In genomic region chr4:2261853-2262144, GRCh38 we compare ENCODE assay signal across 8 cellular contexts. TPM values are rescaled to one million over a fixed set of nuclear protein-coding genes. Genes with fewer than 3 reads are reported as not detected.
DNase-seq lines count a peak whose midpoint lies in the region; ATAC-seq, FAIRE-seq and TF ChIP-seq lines count a peak whose summit lies in the region.

Gene MXD4 (minus strand): TSS chr4:2262109. CDS start chr4:2261980, 129 bp downstream.

- no peaks in the 10 kb centered on the region for H3K9me3 Mint-ChIP-seq in CD14-positive monocyte
- no peaks in the 10 kb centered on the region for H3K9me3 Mint-ChIP-seq in activated naive CD8-positive, alpha-beta T cell treated with anti-CD3 and anti-CD28 coated beads, Interleukin-2, amount 50 U/mL, for 24 hours

- ATAC-seq in HG02981 (IDR thresholded peaks at IDR 0.05; ENCODE audit: unreplicated experiment), result peak; percentile 0
- ATAC-seq in activated naive CD8-positive, alpha-beta T cell treated with anti-CD3 and anti-CD28 coated beads, Interleukin-2, amount 50 U/mL, for 24 hours, result no peak
- ATAC-seq in GM18519 (IDR thresholded peaks at IDR 0.05; ENCODE audit: low FRiP score, unreplicated experiment), result no peak
- no peak for ATAC-seq in HG03571 (IDR thresholded peaks at IDR 0.05; ENCODE audit: unreplicated experiment)
- ATAC-seq in HG02885 (IDR thresholded peaks at IDR 0.05; ENCODE audit: poor library complexity, unreplicated experiment), result no peak

- H3K36me3 ChIP-seq in iPS DF 6.9 (ENCODE audit: control insufficient read depth, insufficient read depth, low read length) (no peaks in the 10 kb centered on the region), small intestine (ENCODE audit: control insufficient read depth in 2 of 2, insufficient read depth in 2 of 2, low read length in 2 of 2) (no peaks in the 10 kb centered on the region)

- H3K9me3 ChIP-seq in iPS DF 6.9 (ENCODE audit: control insufficient read depth, insufficient read depth, low read length) (no peaks in the 10 kb centered on the region), small intestine (ENCODE audit: control insufficient read depth, low read depth) (no peaks in the 10 kb centered on the region)

- H3K4me3 Mint-ChIP-seq in CD14-positive monocyte, result peak within 1 kb of the TSS; percentile 75 to 83
- peak within 1 kb of the TSS; percentile 67 for H3K4me3 Mint-ChIP-seq in activated naive CD8-positive, alpha-beta T cell treated with anti-CD3 and anti-CD28 coated beads, Interleukin-2, amount 50 U/mL, for 24 hours

- H3K36me3 Mint-ChIP-seq in CD14-positive monocyte, result peaks cover 6 to 14% of the 10 kb centered on the region in 2 donors
- H3K36me3 Mint-ChIP-seq in activated naive CD8-positive, alpha-beta T cell treated with anti-CD3 and anti-CD28 coated beads, Interleukin-2, amount 50 U/mL, for 24 hours (ENCODE audit: low read depth), result no peaks in the 10 kb centered on the region

- no peak for FAIRE-seq in small intestine (lab: Jason Lieb, UNC)

- H3K27ac Mint-ChIP-seq in CD14-positive monocyte, result peak within 1 kb of the TSS; percentile 65 to 87 (median 81)
- H3K27ac Mint-ChIP-seq in activated naive CD8-positive, alpha-beta T cell treated with anti-CD3 and anti-CD28 coated beads, Interleukin-2, amount 50 U/mL, for 24 hours, result peak within 1 kb of the TSS; percentile 14

- peaks cover 18% of the 10 kb centered on the region for H3K4me1 Mint-ChIP-seq in CD14-positive monocyte
- H3K4me1 Mint-ChIP-seq in activated naive CD8-positive, alpha-beta T cell treated with anti-CD3 and anti-CD28 coated beads, Interleukin-2, amount 50 U/mL, for 24 hours, result peaks cover 4% of the 10 kb centered on the region

- intact Hi-C loops in CD14-positive monocyte (cut with micrococcal nuclease), result loop anchor here (2.0 to 10.0 kb wide), 5 partner anchors 19 to 547 kb away; partner anchors contain the start of genes CFAP99 (in 2 of the 2), ZFYVE28 (in 2 of the 2), HAUS3 (in 1 of the 2) and NELFA (in 1 of the 2)

- H3K27ac ChIP-seq in iPS DF 6.9 (ENCODE audit: low read length) (no peak within 1 kb of the TSS), small intestine (ENCODE audit: low read depth in 1 of 2, low read length in 1 of 2) (peak within 1 kb of the TSS; percentile 88 to 98)

- H3K27me3 ChIP-seq in iPS DF 6.9 (ENCODE audit: control insufficient read depth, insufficient read depth, low read length), result no peaks in the 10 kb centered on the region
- no peaks in the 10 kb centered on the region for H3K27me3 ChIP-seq in small intestine (ENCODE audit: control insufficient read depth in 2 of 2, insufficient read depth in 2 of 2, low read length in 2 of 2)

- peaks cover 0 to 4% (median 3%) of the 10 kb centered on the region in 3 donors for H3K27me3 Mint-ChIP-seq in CD14-positive monocyte (ENCODE audit: low read depth in 3 of 3)
- no peaks in the 10 kb centered on the region for H3K27me3 Mint-ChIP-seq in activated naive CD8-positive, alpha-beta T cell treated with anti-CD3 and anti-CD28 coated beads, Interleukin-2, amount 50 U/mL, for 24 hours

- DNase-seq in CD14-positive monocyte (ENCODE audit: low spot score) (peak; percentile 45), iPS DF 6.9 (ENCODE audit: low read depth, low spot score) (no peak), small intestine (no peak)
- no peak for DNase-seq in activated naive CD8-positive, alpha-beta T cell treated with anti-CD3 and anti-CD28 coated beads, Interleukin-2, amount 50 U/mL, for 24 hours

- no peak for TF ChIP-seq CTCF in CD14-positive monocyte (IDR thresholded peaks at IDR 0.05)

- WGBS in iPS DF 6.9 (ENCODE audit: insufficient coverage, insufficient read length), result no CpG with 5 or more reads among the region's 46 CpGs
- WGBS in small intestine, 3 donors, result 0 to 1% (median 0%) methylated on average over 23 to 46 of the region's 46 CpGs

- peaks cover 1% of the 10 kb centered on the region; the same call in 1 of the 2 replicates for H3K4me1 ChIP-seq in iPS DF 6.9 (ENCODE audit: control insufficient read depth, insufficient read depth, low read length)
- H3K4me1 ChIP-seq in small intestine (ENCODE audit: control insufficient read depth in 2 of 2, insufficient read depth in 1 of 2, low read depth in 1 of 2, low read length in 1 of 2), result peaks cover 1 to 10% of the 10 kb centered on the region in 2 donors

- H3K4me3 ChIP-seq in iPS DF 6.9 (ENCODE audit: low read length) (peak within 1 kb of the TSS; percentile 76; the same call in 1 of the 2 replicates), small intestine (ENCODE audit: low read depth in 1 of 2, low read length in 2 of 2) (peak within 1 kb of the TSS; percentile 87 to 92)

RNA-seq across cellular contexts. Expression of gene MXD4, which starts in this region (rescaled TPM):
- polyA plus RNA-seq in CD14-positive monocyte (10 to 100 TPM; 24.5 to 35.9 TPM), small intestine (10 to 100 TPM; 24.0 to 33.9 (median 31.5) TPM)
